8 cellular contexts compared by ENCODE assay signal in the genomic region with DNA sequence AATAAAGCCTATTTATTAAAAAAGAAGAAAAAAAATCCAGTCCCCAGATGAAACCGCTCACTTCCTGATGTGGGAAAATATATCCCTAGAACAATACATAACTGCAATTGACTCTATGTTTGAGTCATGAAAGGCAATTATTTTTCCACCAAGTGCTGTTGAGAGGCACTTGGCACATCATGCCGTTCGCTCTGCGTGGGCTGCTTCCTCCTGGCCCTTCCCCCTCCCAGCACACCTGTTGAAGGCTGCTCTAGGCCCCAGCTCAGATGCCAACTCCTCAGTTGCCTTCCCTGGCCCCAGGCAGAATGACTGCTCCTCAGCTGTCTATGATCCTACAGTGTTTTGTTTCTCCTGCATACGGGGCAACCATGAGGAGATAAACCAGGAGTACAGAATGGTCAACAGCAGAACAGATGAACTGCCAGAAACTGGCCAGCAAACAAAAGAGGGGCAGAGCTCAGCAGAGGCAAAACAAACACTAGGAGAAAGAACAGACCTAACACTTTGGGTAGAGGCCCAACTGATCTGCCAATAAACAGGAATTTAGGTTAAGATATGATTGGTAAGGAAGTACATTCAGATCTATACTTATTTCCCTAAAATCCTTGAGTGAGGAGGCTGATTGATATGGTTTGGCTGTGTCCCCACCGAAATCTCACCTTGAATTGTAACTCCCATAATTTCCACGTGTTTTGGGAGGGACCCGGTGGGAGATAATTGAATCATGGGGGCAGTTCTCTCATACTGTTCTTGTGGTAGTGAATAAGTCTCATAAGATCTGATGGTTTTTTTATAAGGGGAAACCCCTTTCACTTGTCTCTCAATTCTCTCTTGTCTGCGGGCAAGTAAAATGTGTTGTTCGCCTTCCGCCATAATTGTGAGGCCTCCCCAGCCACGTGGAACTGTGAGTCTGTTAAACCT. TPM values are rescaled to one million over a fixed set of nuclear protein-coding genes. Genes with fewer than 3 reads are reported as not detected.
DNase-seq lines count a peak whose midpoint lies in the region; ATAC-seq and TF ChIP-seq lines count a peak whose summit lies in the region.

No MANE protein-coding gene starts in this region.

- CTCF ChIA-PET in activated CD4-positive, alpha-beta T cell treated with anti-CD3 and anti-CD28 coated beads for 36 hours (lab: Charles Lee): interaction anchor here (0.6 to 0.9 kb wide), 2 partner anchors 158 to 276 kb away, joined by 3 to 4 read pairs; no protein-coding TSS in a partner anchor

- H3K4me1 ChIP-seq in CD4-positive, CD25-positive, alpha-beta regulatory T cell (ENCODE audit: control insufficient read depth, insufficient read depth, low read length, poor library complexity, severe bottlenecking): peaks cover 74% of the 10 kb centered on the region
- peaks cover 5% of the 10 kb centered on the region for H3K4me1 ChIP-seq in endodermal cell (ENCODE audit: control insufficient read depth, insufficient read depth, low read length)

- POLR2A ChIA-PET in activated CD4-positive, alpha-beta T cell treated with anti-CD3 and anti-CD28 coated beads for 36 hours (lab: Charles Lee): interaction anchor here (0.6 to 2.0 kb wide), 4 partner anchors 56 to 85 kb away, joined by 4 to 9 read pairs (median 4); a partner anchor contains a TSS

- no peaks in the 10 kb centered on the region for H3K27me3 Mint-ChIP-seq in CD4-positive, CD25-positive, alpha-beta regulatory T cell
- H3K27me3 Mint-ChIP-seq in activated CD4-positive, alpha-beta T cell treated with anti-CD3 and anti-CD28 coated beads for 36 hours: no peaks in the 10 kb centered on the region
- H3K27me3 Mint-ChIP-seq in endodermal cell (ENCODE audit: insufficient read depth): no peaks in the 10 kb centered on the region

- H3K9ac ChIP-seq in endodermal cell (ENCODE audit: extremely low read depth, low read length, poor library complexity, severe bottlenecking): no peak overlapping the region

- H3K36me3 ChIP-seq in CD4-positive, CD25-positive, alpha-beta regulatory T cell (ENCODE audit: control insufficient read depth, insufficient read depth, low read length): peaks cover 50% of the 10 kb centered on the region
- peaks cover 74% of the 10 kb centered on the region for H3K36me3 ChIP-seq in endodermal cell (ENCODE audit: control insufficient read depth, insufficient read depth, low read length)

- H3K27ac Mint-ChIP-seq in CD4-positive, CD25-positive, alpha-beta regulatory T cell: peak overlapping the region; percentile 96 to 99 (median 98)
- peak overlapping the region; percentile 97 for H3K27ac Mint-ChIP-seq in activated CD4-positive, alpha-beta T cell treated with anti-CD3 and anti-CD28 coated beads for 36 hours
- H3K27ac Mint-ChIP-seq in endodermal cell: peak overlapping the region; percentile 75

- no peaks in the 10 kb centered on the region for H3K9me3 ChIP-seq in CD4-positive, CD25-positive, alpha-beta regulatory T cell (ENCODE audit: control insufficient read depth in 2 of 2, low read length in 2 of 2)
- H3K9me3 ChIP-seq in endodermal cell (ENCODE audit: control insufficient read depth, low read length): no peaks in the 10 kb centered on the region

- H3K4me1 Mint-ChIP-seq in CD4-positive, CD25-positive, alpha-beta regulatory T cell: peaks cover 43 to 93% (median 84%) of the 10 kb centered on the region in 4 donors
- H3K4me1 Mint-ChIP-seq in activated CD4-positive, alpha-beta T cell treated with anti-CD3 and anti-CD28 coated beads for 36 hours: peaks cover 79% of the 10 kb centered on the region
- H3K4me1 Mint-ChIP-seq in endodermal cell: peaks cover 24% of the 10 kb centered on the region

- 75 to 90% methylated on average over 6 to 11 of the region's 12 CpGs for WGBS in endodermal cell (ENCODE audit: insufficient coverage in 1 of 2, insufficient read length in 1 of 2), 2 experiments

- peak; percentile 69 to 71 for ATAC-seq in CD4-positive, CD25-positive, alpha-beta regulatory T cell (ENCODE audit: low read depth in 2 of 2)
- ATAC-seq in GM21619 (IDR thresholded peaks at IDR 0.05; ENCODE audit: unreplicated experiment): peak; percentile 50
- ATAC-seq in activated CD4-positive, alpha-beta T cell treated with anti-CD3 and anti-CD28 coated beads for 36 hours: peak; percentile 71

- peak overlapping the region; percentile 57 to 82 (median 70) for H3K4me3 Mint-ChIP-seq in CD4-positive, CD25-positive, alpha-beta regulatory T cell
- H3K4me3 Mint-ChIP-seq in activated CD4-positive, alpha-beta T cell treated with anti-CD3 and anti-CD28 coated beads for 36 hours: peak overlapping the region; percentile 58
- no peak overlapping the region for H3K4me3 Mint-ChIP-seq in endodermal cell

- no peaks in the 10 kb centered on the region for H3K27me3 ChIP-seq in CD4-positive, CD25-positive, alpha-beta regulatory T cell (ENCODE audit: control insufficient read depth, insufficient read depth, low read length)
- H3K27me3 ChIP-seq in endodermal cell (ENCODE audit: control insufficient read depth, insufficient read depth, low read length, poor library complexity, severe bottlenecking): no peaks in the 10 kb centered on the region

- H3K4me3 ChIP-seq in CD4-positive, CD25-positive, alpha-beta regulatory T cell (ENCODE audit: low read depth, low read length): peak overlapping the region; percentile 61
- no peak overlapping the region for H3K4me3 ChIP-seq in endodermal cell (ENCODE audit: low read length)

- DNase-seq in CD4-positive, CD25-positive, alpha-beta regulatory T cell: peak; percentile 49 to 74 (median 67)
- DNase-seq in NCI-H1092 treated with DMSO at 0.1 percent for 48 hours (lab: John Stamatoyannopoulos, UW): peak; percentile 98
- peak; percentile 88 for DNase-seq in activated CD4-positive, alpha-beta T cell treated with anti-CD3 and anti-CD28 coated beads for 36 hours
- DNase-seq in endodermal cell: peak; percentile 57
- peak; percentile 29 for DNase-seq in putamen (ENCODE audit: low spot score)
- DNase-seq in GM03348 (ENCODE audit: low spot score): no peak
- DNase-seq in NCI-H1048 (lab: John Stamatoyannopoulos, UW): no peak

- no peaks in the 10 kb centered on the region for H3K9me3 Mint-ChIP-seq in CD4-positive, CD25-positive, alpha-beta regulatory T cell
- no peaks in the 10 kb centered on the region for H3K9me3 Mint-ChIP-seq in activated CD4-positive, alpha-beta T cell treated with anti-CD3 and anti-CD28 coated beads for 36 hours (ENCODE audit: low read depth)
- H3K9me3 Mint-ChIP-seq in endodermal cell: no peaks in the 10 kb centered on the region

- peaks cover 42% of the 10 kb centered on the region for H3K36me3 Mint-ChIP-seq in CD4-positive, CD25-positive, alpha-beta regulatory T cell
- peaks cover 79% of the 10 kb centered on the region for H3K36me3 Mint-ChIP-seq in activated CD4-positive, alpha-beta T cell treated with anti-CD3 and anti-CD28 coated beads for 36 hours (ENCODE audit: low read depth)
- H3K36me3 Mint-ChIP-seq in endodermal cell (ENCODE audit: low read depth): peaks cover 59% of the 10 kb centered on the region

- TF ChIP-seq CTCF in endodermal cell (conservative IDR thresholded peaks at IDR 0.05): no peak

- intact Hi-C loops in activated CD4-positive, alpha-beta T cell treated with anti-CD3 and anti-CD28 coated beads for 36 hours (cut with DNase I, micrococcal nuclease): loop anchor here (1.0 to 10.0 kb wide), 14 partner anchors 8 to 1495 kb away; a partner anchor contains a TSS

- H3K27ac ChIP-seq in CD4-positive, CD25-positive, alpha-beta regulatory T cell (ENCODE audit: insufficient read depth, low read length, poor library complexity, severe bottlenecking): peak overlapping the region; percentile 95
- no peak overlapping the region for H3K27ac ChIP-seq in endodermal cell (ENCODE audit: low read depth, low read length)

RNA-seq across cellular contexts. Expression of a gene that starts 58.7 kb away (rescaled TPM):
- 342 TPM for total RNA-seq in CD4-positive, CD25-positive, alpha-beta regulatory T cell
- polyA plus RNA-seq in CD4-positive, CD25-positive, alpha-beta regulatory T cell: 100 to 1,000 TPM; 257 to 279 (median 272) TPM
- total RNA-seq in activated CD4-positive, alpha-beta T cell treated with anti-CD3 and anti-CD28 coated beads for 36 hours: 100 to 1,000 TPM; 167 to 180 TPM
- total RNA-seq in endodermal cell: 100 to 1,000 TPM in 1 of 2 donors, 10 to 100 TPM in 1; 77.7 to 107 TPM
- 101 TPM for polyA plus RNA-seq in endodermal cell (2013, experiment 1 of 2)
- polyA plus RNA-seq in endodermal cell (2013, experiment 2 of 2): 82.0 TPM

Comparison
In these comparisons a context has a peak if more than half of its experiments do, and no peak if none do; other contexts are left out.
1. DNase-seq: peak in CD4-positive, CD25-positive, alpha-beta regulatory T cell (3 of 3), NCI-H1092 treated with DMSO at 0.1 percent for 48 hours (single experiment), activated CD4-positive, alpha-beta T cell treated with anti-CD3 and anti-CD28 coated beads for 36 hours (single experiment), endodermal cell (single experiment) and putamen (single experiment); none in GM03348 (single experiment) and NCI-H1048 (single experiment).
2. Peak in every context shown above with its lines, with median percentiles within 50 percentile points of each other: ATAC-seq and H3K27ac Mint-ChIP-seq.